1 cellular context compared by ENCODE assay signal in the genomic region with DNA sequence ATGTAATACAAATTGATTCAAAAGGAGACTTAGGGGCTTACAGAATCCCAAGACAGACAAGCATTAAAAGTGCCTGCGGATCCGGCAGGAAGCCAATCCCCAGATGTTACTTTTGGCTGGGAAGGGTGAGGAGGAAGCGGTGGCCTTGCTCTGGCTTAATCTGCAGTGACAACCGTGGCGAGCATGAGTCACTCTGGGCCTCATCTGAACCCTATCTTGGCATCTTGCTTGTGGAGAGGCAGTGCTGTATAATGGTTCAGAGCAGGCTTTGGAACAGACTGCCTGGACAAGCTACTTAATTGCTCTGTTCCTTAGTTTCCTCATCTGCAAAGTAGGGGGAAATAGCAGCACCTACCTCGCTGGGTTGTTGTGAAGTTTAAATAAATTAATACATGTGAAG.
TF ChIP-seq lines count a peak whose summit lies in the region.

No MANE protein-coding gene starts in this region.

TF ChIP-seq in K562, 482 proteins besides CTCF, POLR2A, EP300 and RAD21 (continued from another document and continues in another):
- TF ChIP-seq, protein P1, sequence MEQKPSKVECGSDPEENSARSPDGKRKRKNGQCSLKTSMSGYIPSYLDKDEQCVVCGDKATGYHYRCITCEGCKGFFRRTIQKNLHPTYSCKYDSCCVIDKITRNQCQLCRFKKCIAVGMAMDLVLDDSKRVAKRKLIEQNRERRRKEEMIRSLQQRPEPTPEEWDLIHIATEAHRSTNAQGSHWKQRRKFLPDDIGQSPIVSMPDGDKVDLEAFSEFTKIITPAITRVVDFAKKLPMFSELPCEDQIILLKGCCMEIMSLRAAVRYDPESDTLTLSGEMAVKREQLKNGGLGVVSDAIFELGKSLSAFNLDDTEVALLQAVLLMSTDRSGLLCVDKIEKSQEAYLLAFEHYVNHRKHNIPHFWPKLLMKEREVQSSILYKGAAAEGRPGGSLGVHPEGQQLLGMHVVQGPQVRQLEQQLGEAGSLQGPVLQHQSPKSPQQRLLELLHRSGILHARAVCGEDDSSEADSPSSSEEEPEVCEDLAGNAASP (IDR thresholded peaks at IDR 0.05) = peak; percentile 36; the same call in 1 of the 2 replicates
- TF ChIP-seq, protein P2, sequence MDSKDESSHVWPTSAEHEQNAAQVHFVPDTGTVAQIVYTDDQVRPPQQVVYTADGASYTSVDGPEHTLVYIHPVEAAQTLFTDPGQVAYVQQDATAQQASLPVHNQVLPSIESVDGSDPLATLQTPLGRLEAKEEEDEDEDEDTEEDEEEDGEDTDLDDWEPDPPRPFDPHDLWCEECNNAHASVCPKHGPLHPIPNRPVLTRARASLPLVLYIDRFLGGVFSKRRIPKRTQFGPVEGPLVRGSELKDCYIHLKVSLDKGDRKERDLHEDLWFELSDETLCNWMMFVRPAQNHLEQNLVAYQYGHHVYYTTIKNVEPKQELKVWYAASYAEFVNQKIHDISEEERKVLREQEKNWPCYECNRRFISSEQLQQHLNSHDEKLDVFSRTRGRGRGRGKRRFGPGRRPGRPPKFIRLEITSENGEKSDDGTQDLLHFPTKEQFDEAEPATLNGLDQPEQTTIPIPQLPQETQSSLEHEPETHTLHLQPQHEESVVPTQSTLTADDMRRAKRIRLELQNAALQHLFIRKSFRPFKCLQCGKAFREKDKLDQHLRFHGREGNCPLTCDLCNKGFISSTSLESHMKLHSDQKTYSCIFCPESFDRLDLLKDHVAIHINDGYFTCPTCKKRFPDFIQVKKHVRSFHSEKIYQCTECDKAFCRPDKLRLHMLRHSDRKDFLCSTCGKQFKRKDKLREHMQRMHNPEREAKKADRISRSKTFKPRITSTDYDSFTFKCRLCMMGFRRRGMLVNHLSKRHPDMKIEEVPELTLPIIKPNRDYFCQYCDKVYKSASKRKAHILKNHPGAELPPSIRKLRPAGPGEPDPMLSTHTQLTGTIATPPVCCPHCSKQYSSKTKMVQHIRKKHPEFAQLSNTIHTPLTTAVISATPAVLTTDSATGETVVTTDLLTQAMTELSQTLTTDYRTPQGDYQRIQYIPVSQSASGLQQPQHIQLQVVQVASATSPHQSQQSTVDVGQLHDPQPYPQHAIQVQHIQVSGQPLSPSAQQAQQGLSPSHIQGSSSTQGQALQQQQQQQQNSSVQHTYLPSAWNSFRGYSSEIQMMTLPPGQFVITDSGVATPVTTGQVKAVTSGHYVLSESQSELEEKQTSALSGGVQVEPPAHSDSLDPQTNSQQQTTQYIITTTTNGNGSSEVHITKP (IDR thresholded peaks at IDR 0.05; ENCODE audit: partially characterized antibody) = no peak
- TF ChIP-seq SRSF1 (IDR thresholded peaks at IDR 0.05; ENCODE audit: low read depth, low read length) (no peak), YY1 (IDR thresholded peaks at IDR 0.05; ENCODE audit: borderline replicate concordance in 1 of 3, control insufficient read depth in 1 of 3, extremely low read depth in 1 of 3, insufficient read depth in 3 of 3, insufficient read length in 1 of 3, insufficient replicate concordance in 2 of 3, low read depth in 1 of 3, low read length in 2 of 3) (peak in 2 of 3 experiments; percentile 16 to 26), SNRNP70 (optimal IDR thresholded peaks at IDR 0.05; ENCODE audit: low read depth, low read length) (no peak), ZNF184 (CRISPR knock-in tag; IDR thresholded peaks at IDR 0.05) (no peak), DDX20 (tag; IDR thresholded peaks at IDR 0.05; ENCODE audit: low read depth) (no peak), MAZ (CRISPR knock-in tag; conservative IDR thresholded peaks at IDR 0.05 in 1 of 2, IDR thresholded peaks at IDR 0.05 in 1 of 2) (no peak; a peak in 2 of 4 replicates), RAD51 (IDR thresholded peaks at IDR 0.05; ENCODE audit: borderline replicate concordance, low read depth) (no peak), CBX3 (IDR thresholded peaks at IDR 0.05; ENCODE audit: borderline replicate concordance in 1 of 2, low read length in 2 of 2) (peak in 1 of 2 experiments; percentile 94; a peak in 2 of 3 replicates), CAMTA2 (CRISPR knock-in tag; conservative IDR thresholded peaks at IDR 0.05) (no peak), EHMT2 (IDR thresholded peaks at IDR 0.05) (no peak), KDM2B (CRISPR knock-in tag; IDR thresholded peaks at IDR 0.05) (no peak), PHB2 (IDR thresholded peaks at IDR 0.05; ENCODE audit: low read depth) (no peak), CBX2 (IDR thresholded peaks at IDR 0.05; ENCODE audit: insufficient read depth, low read length, poor library complexity, severe bottlenecking) (no peak), ZNF324 (CRISPR knock-in tag; IDR thresholded peaks at IDR 0.05) (no peak), HNRNPUL1 (IDR thresholded peaks at IDR 0.05; ENCODE audit: low read length) (no peak), PHTF2 (CRISPR knock-in tag; IDR thresholded peaks at IDR 0.05) (no peak), FOXJ2 (tag; IDR thresholded peaks at IDR 0.05) (no peak), PTRF (tag; IDR thresholded peaks at IDR 0.05) (no peak), ZNF354B (CRISPR knock-in tag; IDR thresholded peaks at IDR 0.05) (no peak)
- TF ChIP-seq, protein P3, sequence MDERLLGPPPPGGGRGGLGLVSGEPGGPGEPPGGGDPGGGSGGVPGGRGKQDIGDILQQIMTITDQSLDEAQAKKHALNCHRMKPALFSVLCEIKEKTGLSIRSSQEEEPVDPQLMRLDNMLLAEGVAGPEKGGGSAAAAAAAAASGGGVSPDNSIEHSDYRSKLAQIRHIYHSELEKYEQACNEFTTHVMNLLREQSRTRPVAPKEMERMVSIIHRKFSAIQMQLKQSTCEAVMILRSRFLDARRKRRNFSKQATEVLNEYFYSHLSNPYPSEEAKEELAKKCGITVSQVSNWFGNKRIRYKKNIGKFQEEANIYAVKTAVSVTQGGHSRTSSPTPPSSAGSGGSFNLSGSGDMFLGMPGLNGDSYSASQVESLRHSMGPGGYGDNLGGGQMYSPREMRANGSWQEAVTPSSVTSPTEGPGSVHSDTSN (CRISPR knock-in tag; IDR thresholded peaks at IDR 0.05; ENCODE audit: low read depth) = no peak
- TF ChIP-seq, protein P3 (tag; conservative IDR thresholded peaks at IDR 0.05; ENCODE audit: low read depth) = no peak; the same call in 1 of the 2 replicates
- TF ChIP-seq, protein P4, sequence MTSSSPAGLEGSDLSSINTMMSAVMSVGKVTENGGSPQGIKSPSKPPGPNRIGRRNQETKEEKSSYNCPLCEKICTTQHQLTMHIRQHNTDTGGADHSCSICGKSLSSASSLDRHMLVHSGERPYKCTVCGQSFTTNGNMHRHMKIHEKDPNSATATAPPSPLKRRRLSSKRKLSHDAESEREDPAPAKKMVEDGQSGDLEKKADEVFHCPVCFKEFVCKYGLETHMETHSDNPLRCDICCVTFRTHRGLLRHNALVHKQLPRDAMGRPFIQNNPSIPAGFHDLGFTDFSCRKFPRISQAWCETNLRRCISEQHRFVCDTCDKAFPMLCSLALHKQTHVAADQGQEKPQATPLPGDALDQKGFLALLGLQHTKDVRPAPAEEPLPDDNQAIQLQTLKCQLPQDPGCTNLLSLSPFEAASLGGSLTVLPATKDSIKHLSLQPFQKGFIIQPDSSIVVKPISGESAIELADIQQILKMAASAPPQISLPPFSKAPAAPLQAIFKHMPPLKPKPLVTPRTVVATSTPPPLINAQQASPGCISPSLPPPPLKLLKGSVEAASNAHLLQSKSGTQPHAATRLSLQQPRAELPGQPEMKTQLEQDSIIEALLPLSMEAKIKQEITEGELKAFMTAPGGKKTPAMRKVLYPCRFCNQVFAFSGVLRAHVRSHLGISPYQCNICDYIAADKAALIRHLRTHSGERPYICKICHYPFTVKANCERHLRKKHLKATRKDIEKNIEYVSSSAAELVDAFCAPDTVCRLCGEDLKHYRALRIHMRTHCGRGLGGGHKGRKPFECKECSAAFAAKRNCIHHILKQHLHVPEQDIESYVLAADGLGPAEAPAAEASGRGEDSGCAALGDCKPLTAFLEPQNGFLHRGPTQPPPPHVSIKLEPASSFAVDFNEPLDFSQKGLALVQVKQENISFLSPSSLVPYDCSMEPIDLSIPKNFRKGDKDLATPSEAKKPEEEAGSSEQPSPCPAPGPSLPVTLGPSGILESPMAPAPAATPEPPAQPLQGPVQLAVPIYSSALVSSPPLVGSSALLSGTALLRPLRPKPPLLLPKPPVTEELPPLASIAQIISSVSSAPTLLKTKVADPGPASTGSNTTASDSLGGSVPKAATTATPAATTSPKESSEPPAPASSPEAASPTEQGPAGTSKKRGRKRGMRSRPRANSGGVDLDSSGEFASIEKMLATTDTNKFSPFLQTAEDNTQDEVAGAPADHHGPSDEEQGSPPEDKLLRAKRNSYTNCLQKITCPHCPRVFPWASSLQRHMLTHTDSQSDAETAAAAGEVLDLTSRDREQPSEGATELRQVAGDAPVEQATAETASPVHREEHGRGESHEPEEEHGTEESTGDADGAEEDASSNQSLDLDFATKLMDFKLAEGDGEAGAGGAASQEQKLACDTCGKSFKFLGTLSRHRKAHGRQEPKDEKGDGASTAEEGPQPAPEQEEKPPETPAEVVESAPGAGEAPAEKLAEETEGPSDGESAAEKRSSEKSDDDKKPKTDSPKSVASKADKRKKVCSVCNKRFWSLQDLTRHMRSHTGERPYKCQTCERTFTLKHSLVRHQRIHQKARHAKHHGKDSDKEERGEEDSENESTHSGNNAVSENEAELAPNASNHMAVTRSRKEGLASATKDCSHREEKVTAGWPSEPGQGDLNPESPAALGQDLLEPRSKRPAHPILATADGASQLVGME (CRISPR knock-in tag; IDR thresholded peaks at IDR 0.05) = no peak
- TF ChIP-seq, protein P5, sequence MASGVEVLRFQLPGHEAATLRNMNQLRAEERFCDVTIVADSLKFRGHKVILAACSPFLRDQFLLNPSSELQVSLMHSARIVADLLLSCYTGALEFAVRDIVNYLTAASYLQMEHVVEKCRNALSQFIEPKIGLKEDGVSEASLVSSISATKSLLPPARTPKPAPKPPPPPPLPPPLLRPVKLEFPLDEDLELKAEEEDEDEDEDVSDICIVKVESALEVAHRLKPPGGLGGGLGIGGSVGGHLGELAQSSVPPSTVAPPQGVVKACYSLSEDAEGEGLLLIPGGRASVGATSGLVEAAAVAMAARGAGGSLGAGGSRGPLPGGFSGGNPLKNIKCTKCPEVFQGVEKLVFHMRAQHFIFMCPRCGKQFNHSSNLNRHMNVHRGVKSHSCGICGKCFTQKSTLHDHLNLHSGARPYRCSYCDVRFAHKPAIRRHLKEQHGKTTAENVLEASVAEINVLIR (CRISPR knock-in tag; IDR thresholded peaks at IDR 0.05) = no peak
- TF ChIP-seq, protein P6, sequence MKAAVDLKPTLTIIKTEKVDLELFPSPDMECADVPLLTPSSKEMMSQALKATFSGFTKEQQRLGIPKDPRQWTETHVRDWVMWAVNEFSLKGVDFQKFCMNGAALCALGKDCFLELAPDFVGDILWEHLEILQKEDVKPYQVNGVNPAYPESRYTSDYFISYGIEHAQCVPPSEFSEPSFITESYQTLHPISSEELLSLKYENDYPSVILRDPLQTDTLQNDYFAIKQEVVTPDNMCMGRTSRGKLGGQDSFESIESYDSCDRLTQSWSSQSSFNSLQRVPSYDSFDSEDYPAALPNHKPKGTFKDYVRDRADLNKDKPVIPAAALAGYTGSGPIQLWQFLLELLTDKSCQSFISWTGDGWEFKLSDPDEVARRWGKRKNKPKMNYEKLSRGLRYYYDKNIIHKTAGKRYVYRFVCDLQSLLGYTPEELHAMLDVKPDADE (conservative IDR thresholded peaks at IDR 0.05; ENCODE audit: control insufficient read depth, low read depth, low read length) = peak; percentile 70; the same call in 1 of the 2 replicates
- TF ChIP-seq, protein P7, sequence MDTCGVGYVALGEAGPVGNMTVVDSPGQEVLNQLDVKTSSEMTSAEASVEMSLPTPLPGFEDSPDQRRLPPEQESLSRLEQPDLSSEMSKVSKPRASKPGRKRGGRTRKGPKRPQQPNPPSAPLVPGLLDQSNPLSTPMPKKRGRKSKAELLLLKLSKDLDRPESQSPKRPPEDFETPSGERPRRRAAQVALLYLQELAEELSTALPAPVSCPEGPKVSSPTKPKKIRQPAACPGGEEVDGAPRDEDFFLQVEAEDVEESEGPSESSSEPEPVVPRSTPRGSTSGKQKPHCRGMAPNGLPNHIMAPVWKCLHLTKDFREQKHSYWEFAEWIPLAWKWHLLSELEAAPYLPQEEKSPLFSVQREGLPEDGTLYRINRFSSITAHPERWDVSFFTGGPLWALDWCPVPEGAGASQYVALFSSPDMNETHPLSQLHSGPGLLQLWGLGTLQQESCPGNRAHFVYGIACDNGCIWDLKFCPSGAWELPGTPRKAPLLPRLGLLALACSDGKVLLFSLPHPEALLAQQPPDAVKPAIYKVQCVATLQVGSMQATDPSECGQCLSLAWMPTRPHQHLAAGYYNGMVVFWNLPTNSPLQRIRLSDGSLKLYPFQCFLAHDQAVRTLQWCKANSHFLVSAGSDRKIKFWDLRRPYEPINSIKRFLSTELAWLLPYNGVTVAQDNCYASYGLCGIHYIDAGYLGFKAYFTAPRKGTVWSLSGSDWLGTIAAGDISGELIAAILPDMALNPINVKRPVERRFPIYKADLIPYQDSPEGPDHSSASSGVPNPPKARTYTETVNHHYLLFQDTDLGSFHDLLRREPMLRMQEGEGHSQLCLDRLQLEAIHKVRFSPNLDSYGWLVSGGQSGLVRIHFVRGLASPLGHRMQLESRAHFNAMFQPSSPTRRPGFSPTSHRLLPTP (IDR thresholded peaks at IDR 0.05; ENCODE audit: borderline replicate concordance, extremely low read depth, insufficient read length) = no peak
- TF ChIP-seq, protein P8, sequence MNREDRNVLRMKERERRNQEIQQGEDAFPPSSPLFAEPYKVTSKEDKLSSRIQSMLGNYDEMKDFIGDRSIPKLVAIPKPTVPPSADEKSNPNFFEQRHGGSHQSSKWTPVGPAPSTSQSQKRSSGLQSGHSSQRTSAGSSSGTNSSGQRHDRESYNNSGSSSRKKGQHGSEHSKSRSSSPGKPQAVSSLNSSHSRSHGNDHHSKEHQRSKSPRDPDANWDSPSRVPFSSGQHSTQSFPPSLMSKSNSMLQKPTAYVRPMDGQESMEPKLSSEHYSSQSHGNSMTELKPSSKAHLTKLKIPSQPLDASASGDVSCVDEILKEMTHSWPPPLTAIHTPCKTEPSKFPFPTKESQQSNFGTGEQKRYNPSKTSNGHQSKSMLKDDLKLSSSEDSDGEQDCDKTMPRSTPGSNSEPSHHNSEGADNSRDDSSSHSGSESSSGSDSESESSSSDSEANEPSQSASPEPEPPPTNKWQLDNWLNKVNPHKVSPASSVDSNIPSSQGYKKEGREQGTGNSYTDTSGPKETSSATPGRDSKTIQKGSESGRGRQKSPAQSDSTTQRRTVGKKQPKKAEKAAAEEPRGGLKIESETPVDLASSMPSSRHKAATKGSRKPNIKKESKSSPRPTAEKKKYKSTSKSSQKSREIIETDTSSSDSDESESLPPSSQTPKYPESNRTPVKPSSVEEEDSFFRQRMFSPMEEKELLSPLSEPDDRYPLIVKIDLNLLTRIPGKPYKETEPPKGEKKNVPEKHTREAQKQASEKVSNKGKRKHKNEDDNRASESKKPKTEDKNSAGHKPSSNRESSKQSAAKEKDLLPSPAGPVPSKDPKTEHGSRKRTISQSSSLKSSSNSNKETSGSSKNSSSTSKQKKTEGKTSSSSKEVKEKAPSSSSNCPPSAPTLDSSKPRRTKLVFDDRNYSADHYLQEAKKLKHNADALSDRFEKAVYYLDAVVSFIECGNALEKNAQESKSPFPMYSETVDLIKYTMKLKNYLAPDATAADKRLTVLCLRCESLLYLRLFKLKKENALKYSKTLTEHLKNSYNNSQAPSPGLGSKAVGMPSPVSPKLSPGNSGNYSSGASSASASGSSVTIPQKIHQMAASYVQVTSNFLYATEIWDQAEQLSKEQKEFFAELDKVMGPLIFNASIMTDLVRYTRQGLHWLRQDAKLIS (CRISPR knock-in tag; IDR thresholded peaks at IDR 0.05) = no peak
